Comparison of ENCODE assay signal across 1 cellular context in genomic region chr12:122867701-122868461, GRCh38.
TF ChIP-seq lines count a peak whose summit lies in the region.

No MANE protein-coding gene starts in this region.

TF ChIP-seq in H1, 55 proteins besides CTCF, POLR2A, EP300 and RAD21 (continued from another document):
- no peak for TF ChIP-seq ATF3 (IDR thresholded peaks at IDR 0.05; ENCODE audit: insufficient read depth, low read depth, low read length)
- no peak for TF ChIP-seq EZH2 (IDR thresholded peaks at IDR 0.05; ENCODE audit: low read depth, low read length, severe bottlenecking)
- no peak for TF ChIP-seq HDAC6 (IDR thresholded peaks at IDR 0.05; ENCODE audit: low read depth, low read length)
- no peak for TF ChIP-seq MAFK (IDR thresholded peaks at IDR 0.05; ENCODE audit: low read depth, low read length)
- TF ChIP-seq KDM1A (IDR thresholded peaks at IDR 0.05; ENCODE audit: borderline replicate concordance, low read length), result no peak
- no peak for TF ChIP-seq ATF2 (IDR thresholded peaks at IDR 0.05; ENCODE audit: low read length)
- TF ChIP-seq USF2 (IDR thresholded peaks at IDR 0.05; ENCODE audit: low read length), result no peak
- TF ChIP-seq SIRT6 (IDR thresholded peaks at IDR 0.05; ENCODE audit: low read length), result no peak
